Comparison of ENCODE assay signal across 8 cellular contexts in the genomic region with DNA sequence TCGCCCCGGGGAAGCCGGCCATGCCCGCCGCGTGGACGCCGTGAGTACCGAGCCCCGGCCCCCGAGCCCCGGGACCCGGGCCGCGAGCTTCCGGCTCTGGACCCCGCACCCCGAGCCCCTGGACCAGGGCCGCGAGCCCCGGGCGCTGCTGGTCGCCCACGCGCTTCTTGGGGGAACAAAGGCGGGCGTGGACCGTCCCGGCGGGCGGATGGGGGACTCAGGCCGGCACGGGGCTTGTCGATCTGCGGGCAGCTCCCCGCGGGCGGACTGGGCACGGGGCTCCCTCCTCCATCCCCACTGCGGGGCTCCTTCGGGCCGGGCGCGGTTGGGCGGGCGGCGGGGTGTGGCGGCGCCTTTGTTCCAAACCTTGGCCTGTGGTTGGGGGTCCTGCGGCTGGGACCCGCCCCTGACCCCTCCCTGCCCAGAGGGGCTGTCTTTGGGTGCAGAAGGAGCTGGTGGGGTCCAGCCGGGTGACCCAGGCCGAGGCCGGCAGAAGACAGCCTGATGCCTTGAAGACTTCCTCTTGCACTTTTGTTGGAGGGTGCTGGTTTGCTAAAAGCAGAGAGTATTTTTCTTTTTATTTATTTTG. TPM values are rescaled to one million over a fixed set of nuclear protein-coding genes. Genes with fewer than 3 reads are reported as not detected.
DNase-seq lines count a peak whose midpoint lies in the region; ATAC-seq and TF ChIP-seq lines count a peak whose summit lies in the region.

No MANE protein-coding gene starts in this region.

- ATAC-seq in HCT116 (peak; percentile 35), HG03108 (IDR thresholded peaks at IDR 0.05; ENCODE audit: unreplicated experiment) (no peak)

- H3K4me1 ChIP-seq in HCT116 (ENCODE audit: control insufficient read depth in 1 of 2, insufficient read depth in 2 of 2, low read length in 2 of 2), result peaks cover 14 to 30% of the 10 kb centered on the region in 2 experiments; a peak in 3 of 4 replicates
- peaks cover 9% of the 10 kb centered on the region for H3K4me1 ChIP-seq in mammary epithelial cell (ENCODE audit: insufficient read depth, low read length)
- peaks cover 5 to 19% of the 10 kb centered on the region in 2 donors for H3K4me1 ChIP-seq in adrenal gland (replicated peaks in 1 of 2)

- peaks cover 0 to 6% of the 10 kb centered on the region in 2 experiments for H3K36me3 ChIP-seq in HCT116 (ENCODE audit: control insufficient read depth in 1 of 2, insufficient read depth in 2 of 2, low read length in 2 of 2)
- no peaks in the 10 kb centered on the region for H3K36me3 ChIP-seq in mammary epithelial cell (ENCODE audit: insufficient read depth, low read length)
- peaks cover 0 to 14% of the 10 kb centered on the region in 2 donors for H3K36me3 ChIP-seq in adrenal gland (replicated peaks in 1 of 2)

- H4K20me1 ChIP-seq in HCT116 (ENCODE audit: insufficient read depth) (no peaks in the 10 kb centered on the region), mammary epithelial cell (ENCODE audit: insufficient read depth, low read length) (no peaks in the 10 kb centered on the region)

- no peak overlapping the region for H3K27ac Mint-ChIP-seq in mesothelial cell of epicardium

- RAD21 ChIA-PET in HCT116 (lab: Charles Lee; ENCODE audit: low non-redundant PET in 1 of 2, low total read pairs in 2 of 2, uncharacterized antibody in 2 of 2, unreplicated experiment in 2 of 2), result no interaction called here

- H3K79me2 ChIP-seq in HCT116 (ENCODE audit: insufficient read depth, low read length) (peaks cover 36% of the 10 kb centered on the region), mammary epithelial cell (ENCODE audit: insufficient read depth, low read length) (no peaks in the 10 kb centered on the region)

- peaks cover 11% of the 10 kb centered on the region for H3K9me3 Mint-ChIP-seq in mesothelial cell of epicardium

- TF ChIP-seq RAD21 in HCT116 (IDR thresholded peaks at IDR 0.05; ENCODE audit: low read depth), result no peak

- TF ChIP-seq POLR2A in HCT116 (IDR thresholded peaks at IDR 0.05; ENCODE audit: borderline replicate concordance, extremely low read depth, insufficient read depth, insufficient read length), result no peak
- no peak for TF ChIP-seq POLR2A in adrenal gland (IDR thresholded peaks at IDR 0.05)
- TF ChIP-seq POLR2A in erythroblast (IDR thresholded peaks at IDR 0.05; ENCODE audit: low read length), result no peak

- no peak for TF ChIP-seq CTCF in HCT116 (IDR thresholded peaks at IDR 0.05 in 2 of 3, conservative IDR thresholded peaks at IDR 0.05 in 1 of 3; ENCODE audit: borderline replicate concordance in 1 of 3, insufficient read depth in 1 of 3, low read depth in 2 of 3, low read length in 2 of 3)
- TF ChIP-seq CTCF in mammary epithelial cell (conservative IDR thresholded peaks at IDR 0.05 in 1 of 2, IDR thresholded peaks at IDR 0.05 in 1 of 2; ENCODE audit: extremely low read depth in 1 of 2, insufficient read depth in 1 of 2, low read depth in 1 of 2, low read length in 2 of 2), result no peak
- TF ChIP-seq CTCF in mesothelial cell of epicardium (IDR thresholded peaks at IDR 0.05; ENCODE audit: unreplicated experiment), result no peak
- no peak for TF ChIP-seq CTCF in adrenal gland (IDR thresholded peaks at IDR 0.05)

- H3K9me2 ChIP-seq in HCT116 (ENCODE audit: insufficient read depth), result no peaks in the 10 kb centered on the region

- dilution Hi-C loops in mammary epithelial cell (cut with HindIII; ENCODE audit: low sequenced_read_pairs), result no loop called here

- no TSS peak for BruUV-seq in HCT116 (replicated peaks; lab: Mats Ljungman, UMichigan)
- no TSS peak for BruUV-seq in mammary epithelial cell (replicated peaks; lab: Mats Ljungman, UMichigan)

- H3K4me1 Mint-ChIP-seq in mesothelial cell of epicardium, result peaks cover 13% of the 10 kb centered on the region

- H3K4me2 ChIP-seq in HCT116 (ENCODE audit: low read length) (peak overlapping the region; percentile 82), mammary epithelial cell (ENCODE audit: insufficient read depth, low read depth, low read length) (peak overlapping the region; percentile 94)

- peak overlapping the region; percentile 51 to 78 for H3K4me3 ChIP-seq in HCT116 (replicated peaks in 1 of 2; ENCODE audit: low read depth in 1 of 2, low read length in 2 of 2)
- peak overlapping the region; percentile 68 to 75 (median 71) for H3K4me3 ChIP-seq in mammary epithelial cell (replicated peaks in 1 of 3; ENCODE audit: insufficient read depth in 1 of 3, low read depth in 2 of 3, low read length in 3 of 3)
- H3K4me3 ChIP-seq in adrenal gland, result peak overlapping the region in 2 of 4 donors; percentile 28 to 67

- no peaks in the 10 kb centered on the region for H3K27me3 Mint-ChIP-seq in mesothelial cell of epicardium (ENCODE audit: low read depth)

- WGBS in mammary epithelial cell (ENCODE audit: low coverage, missing lambda C conversion rate), result 11% methylated on average over 3 of the region's 54 CpGs
- WGBS in adrenal gland, 4 donors, result 4 to 20% (median 7%) methylated on average over 10 to 54 of the region's 54 CpGs

- H3K27ac ChIP-seq in HCT116 (ENCODE audit: low read depth, low read length), result peak overlapping the region; percentile 84
- H3K27ac ChIP-seq in mammary epithelial cell (ENCODE audit: insufficient read depth, low read depth, low read length), result no peak overlapping the region
- H3K27ac ChIP-seq in adrenal gland, result peak overlapping the region in 1 of 5 donors; percentile 50

- H2AFZ ChIP-seq in HCT116 (ENCODE audit: low read depth, low read length, poor library complexity, severe bottlenecking), result no peak overlapping the region
- peak overlapping the region; percentile 88 for H2AFZ ChIP-seq in mammary epithelial cell (ENCODE audit: low read depth, low read length)

- in situ Hi-C loops in mammary epithelial cell (cut with MboI; ENCODE audit: low sequenced_read_pairs in 2 of 2), result no loop called here

- DNase-seq in 8988T (peak; percentile 66), HCT116 (ENCODE audit: low read depth, low spot score) (no peak), mammary epithelial cell (no peak), mesothelial cell of epicardium (ENCODE audit: low spot score in 2 of 2, unreplicated experiment in 2 of 2) (peak in 1 of 2 experiments; percentile 55), adrenal gland (no peak), erythroblast (lab: John Stamatoyannopoulos, UW) (no peak), ureter (ENCODE audit: low spot score) (no peak)

- H3K4me3 Mint-ChIP-seq in mesothelial cell of epicardium, result peak overlapping the region; percentile 65

- peaks cover 15% of the 10 kb centered on the region for H3K36me3 Mint-ChIP-seq in mesothelial cell of epicardium

- CTCF ChIA-PET in HCT116 (lab: Charles Lee), result no interaction called here
- CTCF ChIA-PET in mammary epithelial cell (lab: Charles Lee; ENCODE audit: low non-redundant PET), result no interaction called here

- POLR2A ChIA-PET in HCT116 (lab: Charles Lee), result interaction anchor here (1.5 kb wide), 1 partner anchor 20 kb away, joined by 3 read pairs; no protein-coding TSS in a partner anchor

- no peaks in the 10 kb centered on the region for H3K27me3 ChIP-seq in HCT116 (ENCODE audit: insufficient read depth, low read length)
- no peaks in the 10 kb centered on the region for H3K27me3 ChIP-seq in mammary epithelial cell (ENCODE audit: insufficient read depth, low read length)
- no peaks in the 10 kb centered on the region for H3K27me3 ChIP-seq in adrenal gland

- H3K9me3 ChIP-seq in HCT116 (ENCODE audit: control insufficient read depth in 1 of 2, insufficient read depth in 1 of 2, low read depth in 1 of 2, low read length in 2 of 2) (no peaks in the 10 kb centered on the region), mammary epithelial cell (replicated peaks; ENCODE audit: insufficient read depth, low read length) (no peaks in the 10 kb centered on the region), adrenal gland (replicated peaks in 1 of 3) (peaks cover 0 to 6% (median 0%) of the 10 kb centered on the region in 3 donors)

- H3K9ac ChIP-seq in HCT116 (ENCODE audit: low read length) (peak overlapping the region; percentile 86), mammary epithelial cell (ENCODE audit: insufficient read depth, low read length) (peak overlapping the region; percentile 31)

- intact Hi-C loops in HCT116 (cut with micrococcal nuclease) (no loop called here), mammary epithelial cell (cut with micrococcal nuclease) (loop anchor here (2.0 kb wide), 1 partner anchor 24 kb away; a partner anchor contains a TSS), adrenal gland (cut with DNase I) (no loop called here)

TF ChIP-seq in HCT116, 20 proteins besides CTCF, POLR2A, EP300 and RAD21 (continues in another document):
- TF ChIP-seq ZFX (IDR thresholded peaks at IDR 0.05) (peak; percentile 53; the same call in 1 of the 2 replicates), CEBPB (IDR thresholded peaks at IDR 0.05; ENCODE audit: low read depth) (no peak), SIN3A (IDR thresholded peaks at IDR 0.05; ENCODE audit: low read depth) (no peak), EZH2phosphoT487 (IDR thresholded peaks at IDR 0.05; ENCODE audit: borderline replicate concordance) (no peak), TCF7L2 (IDR thresholded peaks at IDR 0.05; ENCODE audit: borderline replicate concordance, extremely low read depth, insufficient read depth, insufficient read length) (peak; percentile 52)
- TF ChIP-seq, protein P1, sequence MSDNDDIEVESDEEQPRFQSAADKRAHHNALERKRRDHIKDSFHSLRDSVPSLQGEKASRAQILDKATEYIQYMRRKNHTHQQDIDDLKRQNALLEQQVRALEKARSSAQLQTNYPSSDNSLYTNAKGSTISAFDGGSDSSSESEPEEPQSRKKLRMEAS (IDR thresholded peaks at IDR 0.05), result no peak

RNA-seq across cellular contexts. Expression of a gene that starts 25.2 kb away (rescaled TPM):
- 139 TPM for total RNA-seq in HCT116 (2021; ENCODE audit: unreplicated experiment)
- 99.5 and 110 TPM in 2 replicates for polyA plus RNA-seq in HCT116 (2012)
- total RNA-seq in mammary epithelial cell, result 100 to 1,000 TPM; 112 to 167 TPM
- polyA plus RNA-seq in mammary epithelial cell, result 94.4 TPM
- polyA minus RNA-seq in mammary epithelial cell, result 232 TPM
- total RNA-seq in mesothelial cell of epicardium, result 277 to 297 TPM (median 287 TPM) in 3 replicates
- total RNA-seq in adrenal gland, result 100 to 1,000 TPM; 176 to 290 (median 241) TPM
- 100 to 1,000 TPM; 134 to 468 (median 338) TPM for polyA plus RNA-seq in adrenal gland
- 416 TPM for total RNA-seq in ureter

RNA-seq across cellular contexts. Expression of a gene that starts 25.6 kb away (rescaled TPM):
- total RNA-seq in HCT116 (2021; ENCODE audit: unreplicated experiment) (52.8 TPM), mammary epithelial cell (10 to 100 TPM; 14.4 to 26.7 TPM), mesothelial cell of epicardium (72.9 to 79.0 TPM (median 76.7 TPM) in 3 replicates), adrenal gland (10 to 100 TPM; 10.8 to 81.2 (median 40.3) TPM), ureter (109 TPM)
- polyA plus RNA-seq in HCT116 (2012), result 21.4 and 22.2 TPM in 2 replicates
- polyA plus RNA-seq in mammary epithelial cell (8.4 TPM), adrenal gland (100 to 1,000 TPM in 1 of 3 donors, 10 to 100 TPM in 1, 1 to 10 TPM in 1; 7.7 to 160 (median 35.2) TPM)
- polyA minus RNA-seq in mammary epithelial cell, result 12.4 TPM
